ENCODE assay signal across 19 cellular contexts in the genomic region with DNA sequence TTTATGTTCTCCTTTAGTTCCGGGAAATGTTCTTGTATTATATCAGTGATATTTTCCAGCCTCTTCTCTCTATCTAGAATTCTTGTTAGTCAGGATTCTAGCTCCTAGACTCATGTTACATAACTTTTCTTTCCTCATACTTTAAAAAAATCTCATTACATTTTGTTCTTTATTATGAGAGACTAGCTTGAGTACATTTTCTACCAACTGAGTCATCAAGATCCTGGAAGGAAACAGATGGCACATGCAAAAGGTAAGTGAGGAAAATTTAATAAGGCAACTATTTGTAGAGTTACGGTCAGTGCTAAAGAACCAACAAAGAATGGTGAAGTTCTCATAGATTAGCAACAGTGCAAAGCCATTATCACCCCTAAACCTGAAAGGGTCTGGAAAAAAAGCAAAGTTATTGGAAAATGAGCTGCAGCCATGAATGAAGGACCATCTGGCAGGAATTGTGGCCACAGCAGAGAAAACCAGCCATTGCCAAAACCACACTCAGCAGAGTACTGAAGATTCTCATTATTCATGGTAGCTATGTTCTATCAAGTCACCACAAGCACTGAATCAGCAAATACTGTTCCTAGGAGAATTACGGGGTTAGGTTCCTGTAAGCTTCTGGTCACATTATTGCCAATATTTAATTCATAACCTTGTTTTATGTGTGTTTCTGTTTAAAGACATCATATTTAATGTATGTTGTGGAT.
"Had no signal": no experiment of that assay in that cellular context is flagged by ENCODE, and none has a peak within 500 bp of the region (broad histone marks: within the 10 kb centered on the region; RNA-seq: fewer than 3 reads in every experiment).

No MANE protein-coding gene starts in this region.

- DNase-seq: activated gamma-delta T cell; activated naive CD8-positive, alpha-beta T cell treated with anti-CD3 and anti-CD28 coated beads for 36 hours; activated T-cell treated with anti-CD3 and anti-CD28 coated beads, Interleukin-2, amount 50 U/mL, for 48 hours; aorta; central memory CD4-positive, alpha-beta T cell; cortex of kidney; effector memory CD4-positive, alpha-beta T cell; immature natural killer cell; mesenchymal stem cell; nucleus accumbens; right cardiac atrium; T-helper 2 cell; tibial artery; uterus had no signal

- ATAC-seq: activated CD4-positive, CD25-positive, alpha-beta regulatory T cell treated with anti-CD3 and anti-CD28 coated beads, Interleukin-2, amount 50 U/mL, for 24 hours; left lobe of liver; natural killer cell treated with Interleukin-12 subunit alpha and Interleukin-12 subunit beta and Interleukin-15 and Interleukin-18, amount 100 ng/mL, for 72 hours; right cardiac atrium; stimulated activated effector memory CD8-positive, alpha-beta T cell treated with anti-CD3 and anti-CD28 coated beads, Interleukin-12 subunit alpha, Interleukin-12 subunit beta, amount 100 ng/mL, for 72 hours had no signal

- H3K9me3 ChIP-seq: uterus had no signal

- H3K36me3 ChIP-seq: tibial artery, uterus had no signal

- H3K27ac ChIP-seq: tibial artery, uterus had no signal

- H3K4me3 ChIP-seq: smooth muscle cell, tibial artery, uterus had no signal
